ENCODE assay signal across 9 cellular contexts in the genomic region with DNA sequence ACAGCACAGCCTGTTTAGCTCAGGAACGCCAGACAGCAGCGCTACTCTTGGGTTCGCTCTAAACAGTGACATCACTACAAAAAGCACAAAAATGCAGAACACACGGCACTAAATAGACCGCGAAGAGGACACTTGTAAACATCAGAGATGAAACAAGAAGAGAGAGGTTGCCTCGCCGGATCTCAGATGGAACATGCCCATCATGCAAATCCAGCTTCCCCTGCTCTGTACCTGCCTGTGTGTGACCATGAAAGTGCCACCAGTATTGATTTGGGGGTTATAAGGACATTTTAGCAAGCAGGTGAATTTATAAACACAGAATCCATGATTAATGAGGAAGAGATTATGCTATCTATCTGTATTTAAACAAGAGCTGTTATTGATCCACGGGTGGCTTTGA. TPM values are rescaled to one million over a fixed set of nuclear protein-coding genes. Genes with fewer than 3 reads are reported as not detected.
DNase-seq lines count a peak whose midpoint lies in the region; ATAC-seq and TF ChIP-seq lines count a peak whose summit lies in the region.
"Not testable (repeated sequence)": the region's sequence is repeated elsewhere in the genome, so short reads cannot be mapped to it uniquely, and the experiment has no call there.
"Had no signal": no experiment of that assay in that cellular context is flagged by ENCODE, and none has a peak within 500 bp of the region (broad histone marks: within the 10 kb centered on the region; RNA-seq: fewer than 3 reads in every experiment).

No MANE protein-coding gene starts in this region.

- WGBS in body of pancreas, 2 donors, result 21 to 27% methylated on average over 6 to 7 of the region's 9 CpGs

- not testable (repeated sequence) for ATAC-seq in activated CD8-positive, alpha-beta memory T cell treated with anti-CD3 and anti-CD28 coated beads, Interleukin-2, amount 10 ng/mL, durations not matched to agents 7 days and 5 days
- peak; percentile 33 for ATAC-seq in body of pancreas

- TF ChIP-seq POLR2A in body of pancreas (IDR thresholded peaks at IDR 0.05), result not testable (repeated sequence)

- not testable (repeated sequence) for H3K9me3 Mint-ChIP-seq in activated CD8-positive, alpha-beta memory T cell treated with anti-CD3 and anti-CD28 coated beads, Interleukin-2, amount 10 ng/mL, durations not matched to agents 7 days and 5 days (ENCODE audit: low read depth)

- not testable (repeated sequence) for H3K4me1 ChIP-seq in body of pancreas

- CTCF ChIA-PET in activated CD8-positive, alpha-beta memory T cell treated with anti-CD3 and anti-CD28 coated beads, Interleukin-2, amount 10 ng/mL, durations not matched to agents 7 days and 5 days (lab: Charles Lee), result not testable (repeated sequence)

- intact Hi-C loops in body of pancreas (cut with DNase I); posterior vena cava (cut with DNase I): not testable (repeated sequence)

- H3K36me3 Mint-ChIP-seq in activated CD8-positive, alpha-beta memory T cell treated with anti-CD3 and anti-CD28 coated beads, Interleukin-2, amount 10 ng/mL, durations not matched to agents 7 days and 5 days, result not testable (repeated sequence)

- not testable (repeated sequence) for H3K4me3 Mint-ChIP-seq in activated CD8-positive, alpha-beta memory T cell treated with anti-CD3 and anti-CD28 coated beads, Interleukin-2, amount 10 ng/mL, durations not matched to agents 7 days and 5 days

- not testable (repeated sequence) for TF ChIP-seq CTCF in body of pancreas (IDR thresholded peaks at IDR 0.05)

- not testable (repeated sequence) for H3K27ac Mint-ChIP-seq in activated CD8-positive, alpha-beta memory T cell treated with anti-CD3 and anti-CD28 coated beads, Interleukin-2, amount 10 ng/mL, durations not matched to agents 7 days and 5 days

- DNase-seq in MV-4-11 (lab: John Stamatoyannopoulos, UW), result peak; percentile 26
- DNase-seq in activated CD8-positive, alpha-beta memory T cell treated with anti-CD3 and anti-CD28 coated beads, Interleukin-2, amount 10 ng/mL, durations not matched to agents 7 days and 5 days, result peak; percentile 8
- not testable (repeated sequence) for DNase-seq in body of pancreas
- peak; percentile 23 for DNase-seq in islet precursor cell
- peak; percentile 75 for DNase-seq in mesenteric fat pad (ENCODE audit: low spot score)
- peak; percentile 20 for DNase-seq in posterior vena cava (ENCODE audit: low spot score)

- H3K36me3 ChIP-seq in body of pancreas (replicated peaks in 1 of 2; ENCODE audit: insufficient read depth in 1 of 2, low read depth in 2 of 2), result not testable (repeated sequence)

- H3K4me3 ChIP-seq in body of pancreas, result not testable (repeated sequence)

- H3K27me3 Mint-ChIP-seq in activated CD8-positive, alpha-beta memory T cell treated with anti-CD3 and anti-CD28 coated beads, Interleukin-2, amount 10 ng/mL, durations not matched to agents 7 days and 5 days, result not testable (repeated sequence)

- H3K4me1 Mint-ChIP-seq in activated CD8-positive, alpha-beta memory T cell treated with anti-CD3 and anti-CD28 coated beads, Interleukin-2, amount 10 ng/mL, durations not matched to agents 7 days and 5 days, result not testable (repeated sequence)

- H3K27me3 ChIP-seq in body of pancreas, result not testable (repeated sequence)

- not testable (repeated sequence) for H3K27ac ChIP-seq in body of pancreas

- not testable (repeated sequence) for H3K9me3 ChIP-seq in body of pancreas

RNA-seq across cellular contexts. Expression of a gene that starts 19.2 kb away (rescaled TPM):
- total RNA-seq in activated CD8-positive, alpha-beta memory T cell treated with anti-CD3 and anti-CD28 coated beads, Interleukin-2, amount 10 ng/mL, durations not matched to agents 7 days and 5 days, result 1 to 10 TPM in 1 of 2 experiments, under 1 TPM in 1; 0.49 to 2.2 TPM
- total RNA-seq in body of pancreas (10 to 100 TPM in 1 of 2 donors, 1 to 10 TPM in 1; 4.2 to 19.1 TPM), mesenteric fat pad (401 TPM), posterior vena cava (10 to 100 TPM; 29.9 to 95.9 TPM)
- total RNA-seq: A172, GM23338, HFFc6 had no signal
